In genomic region chr10:62900829-62901571, GRCh38 we compare ENCODE assay signal across 13 cellular contexts.
"Had no signal": no experiment of that assay in that cellular context is flagged by ENCODE, and none has a peak within 500 bp of the region (broad histone marks: within the 10 kb centered on the region; RNA-seq: fewer than 3 reads in every experiment).

No MANE protein-coding gene starts in this region.

- H3K27me3 Mint-ChIP-seq: central memory CD8-positive, alpha-beta T cell had no signal

- H3K27me3 ChIP-seq: neutrophil had no signal

- H3K9me3 Mint-ChIP-seq: activated naive CD4-positive, alpha-beta T cell treated with anti-CD3 and anti-CD28 coated beads, Interleukin-2, amount 50 U/mL, for 24 hours; central memory CD8-positive, alpha-beta T cell; T-helper 2 cell treated with Interferon-gamma antibody and Interleukin-4, amounts not matched to agents 5 μg/mL and 100 μg/mL, for 36 hours had no signal

- H3K4me1 ChIP-seq: lower lobe of right lung had no signal

- ATAC-seq: lower lobe of right lung, right cardiac atrium had no signal

- H3K4me1 Mint-ChIP-seq: activated naive CD4-positive, alpha-beta T cell treated with anti-CD3 and anti-CD28 coated beads, Interleukin-2, amount 50 U/mL, for 24 hours; central memory CD8-positive, alpha-beta T cell had no signal

- DNase-seq: activated CD8-positive, alpha-beta memory T cell treated with anti-CD3 and anti-CD28 coated beads for 24 hours; cortex of kidney; erythroblast; hypothalamus; lower lobe of right lung; naive B cell; right cardiac atrium; trophoblast cell had no signal

- H3K36me3 ChIP-seq: lower lobe of right lung, neutrophil had no signal

- H3K9me3 ChIP-seq: lower lobe of right lung, neutrophil had no signal

- H3K36me3 Mint-ChIP-seq: activated naive CD4-positive, alpha-beta T cell treated with anti-CD3 and anti-CD28 coated beads, Interleukin-2, amount 50 U/mL, for 24 hours had no signal

- H3K4me3 ChIP-seq: lower lobe of right lung, smooth muscle cell had no signal

- H3K27ac ChIP-seq: lower lobe of right lung, neutrophil had no signal

- H3K4me3 Mint-ChIP-seq: activated naive CD4-positive, alpha-beta T cell treated with anti-CD3 and anti-CD28 coated beads, Interleukin-2, amount 50 U/mL, for 24 hours; central memory CD8-positive, alpha-beta T cell; naive B cell; T-helper 2 cell treated with Interferon-gamma antibody and Interleukin-4, amounts not matched to agents 5 μg/mL and 100 μg/mL, for 36 hours had no signal

- H3K27ac Mint-ChIP-seq: activated naive CD4-positive, alpha-beta T cell treated with anti-CD3 and anti-CD28 coated beads, Interleukin-2, amount 50 U/mL, for 24 hours; T-helper 2 cell treated with Interferon-gamma antibody and Interleukin-4, amounts not matched to agents 5 μg/mL and 100 μg/mL, for 36 hours had no signal
